13 cellular contexts compared by ENCODE assay signal in genomic region chr17:17874478-17874877, GRCh38. TPM values are rescaled to one million over a fixed set of nuclear protein-coding genes. Genes with fewer than 3 reads are reported as not detected.
DNase-seq lines count a peak whose midpoint lies in the region; ATAC-seq and TF ChIP-seq lines count a peak whose summit lies in the region.
"Had no signal": no experiment of that assay in that cellular context is flagged by ENCODE, and none has a peak within 500 bp of the region (broad histone marks: within the 10 kb centered on the region; RNA-seq: fewer than 3 reads in every experiment).

No MANE protein-coding gene starts in this region.

- BruUV-seq in PC-3 (replicated peaks; lab: Mats Ljungman, UMichigan): no TSS peak

- H3K36me3 ChIP-seq in PC-3 (ENCODE audit: low read depth, low read length) (peaks cover 48% of the 10 kb centered on the region), parathyroid adenoma (ENCODE audit: control insufficient read depth, insufficient read depth, low read length) (no peaks in the 10 kb centered on the region)

- H3K4me2 ChIP-seq in PC-3 (ENCODE audit: low read length) (no peak overlapping the region), parathyroid adenoma (ENCODE audit: low read length) (no peak overlapping the region)

- H3K4me3 ChIP-seq in PC-3 (ENCODE audit: low read length): no peak overlapping the region
- no peak overlapping the region for H3K4me3 ChIP-seq in parathyroid adenoma (ENCODE audit: low read depth, low read length)
- H3K4me3 ChIP-seq: K562, stomach had no signal

- peak; percentile 55 for ATAC-seq in PC-3
- ATAC-seq in naive thymus-derived CD8-positive, alpha-beta T cell: no peak
- ATAC-seq: K562 had no signal

- H3K27ac ChIP-seq in PC-3 (ENCODE audit: low read length) (no peak overlapping the region), epithelial cell of prostate (peak overlapping the region; percentile 34), parathyroid adenoma (peak overlapping the region; percentile 99), caudate nucleus (ENCODE audit: low read depth, low read length) (no peak overlapping the region)

- peaks cover 0 to 3% (median under 1%) of the 10 kb centered on the region in 4 donors for H3K4me1 Mint-ChIP-seq in naive thymus-derived CD8-positive, alpha-beta T cell
- peaks cover 45% of the 10 kb centered on the region for H3K4me1 Mint-ChIP-seq in osteocyte (ENCODE audit: unreplicated experiment)
- H3K4me1 Mint-ChIP-seq: activated naive CD4-positive, alpha-beta T cell treated with anti-CD3 and anti-CD28 coated beads, Interleukin-2, amount 50 U/mL, for 24 hours had no signal

- POLR2A ChIA-PET in PC-3 (lab: Charles Lee; ENCODE audit: unreplicated experiment): no interaction called here
- POLR2A ChIA-PET in naive thymus-derived CD8-positive, alpha-beta T cell (lab: Charles Lee): no interaction called here

- intact Hi-C loops in PC-3 (cut with micrococcal nuclease): no loop called here

- H3K9me3 Mint-ChIP-seq in naive thymus-derived CD8-positive, alpha-beta T cell: no peaks in the 10 kb centered on the region
- no peaks in the 10 kb centered on the region for H3K9me3 Mint-ChIP-seq in osteocyte (ENCODE audit: unreplicated experiment)
- H3K9me3 Mint-ChIP-seq: activated naive CD4-positive, alpha-beta T cell treated with anti-CD3 and anti-CD28 coated beads, Interleukin-2, amount 50 U/mL, for 24 hours had no signal

- H2AFZ ChIP-seq in PC-3 (ENCODE audit: low read length) (no peak overlapping the region), parathyroid adenoma (no peak overlapping the region)

- H3K4me1 ChIP-seq in PC-3 (ENCODE audit: insufficient read depth, low read length): peaks cover 17% of the 10 kb centered on the region
- peaks cover 39% of the 10 kb centered on the region for H3K4me1 ChIP-seq in parathyroid adenoma

- peak overlapping the region in 3 of 10 donors; percentile 14 to 27 (median 24) for H3K27ac Mint-ChIP-seq in naive thymus-derived CD8-positive, alpha-beta T cell
- H3K27ac Mint-ChIP-seq in osteocyte (ENCODE audit: unreplicated experiment): no peak overlapping the region
- H3K27ac Mint-ChIP-seq: activated naive CD4-positive, alpha-beta T cell treated with anti-CD3 and anti-CD28 coated beads, Interleukin-2, amount 50 U/mL, for 24 hours had no signal

- H3K36me3 Mint-ChIP-seq in naive thymus-derived CD8-positive, alpha-beta T cell: peaks cover 0 to 68% (median 22%) of the 10 kb centered on the region in 3 donors
- peaks cover 15% of the 10 kb centered on the region for H3K36me3 Mint-ChIP-seq in osteocyte (ENCODE audit: unreplicated experiment)
- H3K36me3 Mint-ChIP-seq: activated naive CD4-positive, alpha-beta T cell treated with anti-CD3 and anti-CD28 coated beads, Interleukin-2, amount 50 U/mL, for 24 hours had no signal

- TF ChIP-seq CTCF in PC-3 (conservative IDR thresholded peaks at IDR 0.05; ENCODE audit: low read depth, low read length) (no peak), parathyroid adenoma (IDR thresholded peaks at IDR 0.05) (no peak), osteocyte (IDR thresholded peaks at IDR 0.05) (no peak)

- no peaks in the 10 kb centered on the region for H3F3A ChIP-seq in PC-3 (ENCODE audit: low read length, unreplicated experiment)

- H3K4me3 Mint-ChIP-seq in naive thymus-derived CD8-positive, alpha-beta T cell: no peak overlapping the region
- H3K4me3 Mint-ChIP-seq in osteocyte (ENCODE audit: unreplicated experiment): no peak overlapping the region
- H3K4me3 Mint-ChIP-seq: activated naive CD4-positive, alpha-beta T cell treated with anti-CD3 and anti-CD28 coated beads, Interleukin-2, amount 50 U/mL, for 24 hours had no signal

- H3K9ac ChIP-seq in PC-3 (ENCODE audit: low read length) (no peak overlapping the region), parathyroid adenoma (no peak overlapping the region)

- H3K79me2 ChIP-seq in PC-3 (ENCODE audit: low read length) (no peaks in the 10 kb centered on the region), parathyroid adenoma (peaks cover 3% of the 10 kb centered on the region)

- CTCF ChIA-PET in PC-3 (lab: Charles Lee): no interaction called here

- H3K9me2 ChIP-seq in PC-3 (replicated peaks; ENCODE audit: low read length): no peaks in the 10 kb centered on the region

- no peaks in the 10 kb centered on the region for H3K9me3 ChIP-seq in PC-3 (ENCODE audit: low read length)
- no peaks in the 10 kb centered on the region for H3K9me3 ChIP-seq in parathyroid adenoma (ENCODE audit: control insufficient read depth, low read length)
- H3K9me3 ChIP-seq: stomach had no signal

- DNase-seq in GM03348 (ENCODE audit: low spot score): peak; percentile 41
- DNase-seq in PC-3: peak; percentile 71
- DNase-seq in epithelial cell of prostate (ENCODE audit: low read depth, low spot score): peak; percentile 57
- no peak for DNase-seq in naive thymus-derived CD8-positive, alpha-beta T cell
- no peak for DNase-seq in caudate nucleus (lab: John Stamatoyannopoulos, UW)
- DNase-seq in osteocyte (ENCODE audit: extremely low spot score, unreplicated experiment): no peak
- no peak for DNase-seq in Kasumi-1 (lab: John Stamatoyannopoulos, UW)
- DNase-seq: H7, NCI-H2081, stomach had no signal

- H3K27me3 Mint-ChIP-seq in naive thymus-derived CD8-positive, alpha-beta T cell: no peaks in the 10 kb centered on the region
- no peaks in the 10 kb centered on the region for H3K27me3 Mint-ChIP-seq in osteocyte (ENCODE audit: unreplicated experiment)
- H3K27me3 Mint-ChIP-seq: activated naive CD4-positive, alpha-beta T cell treated with anti-CD3 and anti-CD28 coated beads, Interleukin-2, amount 50 U/mL, for 24 hours had no signal

- H3K27me3 ChIP-seq in PC-3 (ENCODE audit: low read length) (no peaks in the 10 kb centered on the region), parathyroid adenoma (ENCODE audit: control insufficient read depth, insufficient read depth, low read length) (no peaks in the 10 kb centered on the region)
- H3K27me3 ChIP-seq: stomach had no signal

- no peaks in the 10 kb centered on the region for H4K20me1 ChIP-seq in PC-3 (ENCODE audit: low read length)

RNA-seq across cellular contexts. Expression of gene SREBF1, which starts 37.7 kb away (rescaled TPM):
- total RNA-seq in PC-3 (2014; rRNA removed) (167 and 194 TPM in 2 replicates), osteocyte (78.0 and 86.9 TPM in 2 replicates)
- 10 to 100 TPM; 40.6 to 43.8 TPM for total RNA-seq in naive thymus-derived CD8-positive, alpha-beta T cell
- 10 to 100 TPM; 16.3 to 57.0 (median 44.8) TPM for polyA plus RNA-seq in naive thymus-derived CD8-positive, alpha-beta T cell

Comparison
In these comparisons a context has a peak if more than half of its experiments do, and no peak if none do; other contexts are left out.
1. DNase-seq: peak in GM03348 (single experiment), PC-3 (single experiment) and epithelial cell of prostate (single experiment); none in naive thymus-derived CD8-positive, alpha-beta T cell (0 of 10), caudate nucleus (0 of 61), osteocyte (single experiment) and Kasumi-1 (0 of 2).
2. H3K27ac ChIP-seq: peak in epithelial cell of prostate (single experiment) and parathyroid adenoma (single experiment); none in PC-3 (single experiment) and caudate nucleus (single experiment).